Comparison of ENCODE assay signal across 28 cellular contexts in the genomic region with DNA sequence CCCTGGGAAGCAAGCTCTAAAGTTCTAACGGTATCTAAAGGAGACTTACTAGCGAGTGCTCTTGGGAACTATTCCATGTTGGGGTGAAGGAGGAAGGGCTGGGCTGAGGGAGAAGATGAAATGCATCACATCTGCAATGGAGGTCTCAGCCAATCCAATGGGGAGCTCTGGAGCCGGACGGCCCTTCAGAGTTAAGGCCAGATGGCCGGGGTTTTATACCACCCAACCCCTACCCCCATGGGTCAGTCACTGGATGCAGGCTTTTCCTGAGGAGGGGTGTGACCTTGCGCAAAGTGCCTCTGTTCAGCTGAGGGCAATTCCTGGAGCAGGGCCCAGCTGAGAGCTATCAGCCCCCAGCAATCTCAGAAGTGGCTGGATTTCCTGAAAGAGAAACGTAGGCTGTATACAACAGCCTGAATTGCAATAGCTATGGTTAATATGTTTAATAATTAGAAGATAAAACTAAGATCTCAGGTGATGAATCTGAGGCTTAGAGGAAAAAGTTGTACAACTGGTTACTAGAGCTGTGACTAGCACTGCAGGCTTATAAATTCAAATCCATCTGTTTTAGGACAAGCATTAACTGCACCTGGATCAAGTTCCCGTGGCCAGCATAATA. TPM values are rescaled to one million over a fixed set of nuclear protein-coding genes. Genes with fewer than 3 reads are reported as not detected.
DNase-seq lines count a peak whose midpoint lies in the region; ATAC-seq and TF ChIP-seq lines count a peak whose summit lies in the region.
"Had no signal": no experiment of that assay in that cellular context is flagged by ENCODE, and none has a peak within 500 bp of the region (broad histone marks: within the 10 kb centered on the region; RNA-seq: fewer than 3 reads in every experiment).

No MANE protein-coding gene starts in this region.

- H2BK12ac ChIP-seq in mesenchymal stem cell (ENCODE audit: low read length in 2 of 2) = no peak overlapping the region

- H2AK5ac ChIP-seq in mesenchymal stem cell (ENCODE audit: low read length, severe bottlenecking) = no peak overlapping the region

- no peak overlapping the region for H2BK5ac ChIP-seq in mesenchymal stem cell (ENCODE audit: low read depth, low read length, poor library complexity, severe bottlenecking)

- H3K23ac ChIP-seq in mesenchymal stem cell (ENCODE audit: low read length in 2 of 2) = no peak overlapping the region

- no peaks in the 10 kb centered on the region for H3K27me3 ChIP-seq in left lung
- H3K27me3 ChIP-seq in mesenchymal stem cell (ENCODE audit: control insufficient read depth in 1 of 2, insufficient read depth in 1 of 2, low read length in 2 of 2) = no peaks in the 10 kb centered on the region
- H3K27me3 ChIP-seq: thyroid gland had no signal

- H3K9ac ChIP-seq in mesenchymal stem cell (ENCODE audit: low read length) = no peak overlapping the region
- H3K9ac ChIP-seq: KMS-11 had no signal

- H3K36me3 ChIP-seq in left lung = peaks cover 0 to 27% of the 10 kb centered on the region in 2 donors
- H3K36me3 ChIP-seq in mesenchymal stem cell (ENCODE audit: control insufficient read depth in 1 of 2, insufficient read depth in 2 of 2, low read depth in 1 of 2, low read length in 2 of 2) = peaks cover 15 to 20% of the 10 kb centered on the region in 2 experiments
- H3K36me3 ChIP-seq: thyroid gland had no signal

- H3K4me3 ChIP-seq in left lung (no peak overlapping the region), mesenchymal stem cell (ENCODE audit: insufficient read depth in 1 of 2, low read depth in 1 of 2, low read length in 2 of 2) (no peak overlapping the region)
- H3K4me3 ChIP-seq: lower lobe of right lung, mucosa of descending colon, thyroid gland had no signal

- H2BK15ac ChIP-seq in mesenchymal stem cell (ENCODE audit: low read depth, poor library complexity, severe bottlenecking) = no peak overlapping the region

- peaks cover 10% of the 10 kb centered on the region for H3K9me3 Mint-ChIP-seq in activated naive CD4-positive, alpha-beta T cell treated with anti-CD3 and anti-CD28 coated beads, Interleukin-2, amount 10 ng/mL, durations not matched to agents 7 days and 5 days
- H3K9me3 Mint-ChIP-seq in central memory CD8-positive, alpha-beta T cell = peaks cover 5% of the 10 kb centered on the region
- no peaks in the 10 kb centered on the region for H3K9me3 Mint-ChIP-seq in type B pancreatic cell
- H3K9me3 Mint-ChIP-seq: activated naive CD8-positive, alpha-beta T cell treated with anti-CD3 and anti-CD28 coated beads, Interleukin-2, amount 50 U/mL, for 24 hours had no signal

- no peaks in the 10 kb centered on the region for H3K27me3 Mint-ChIP-seq in activated naive CD4-positive, alpha-beta T cell treated with anti-CD3 and anti-CD28 coated beads, Interleukin-2, amount 10 ng/mL, durations not matched to agents 7 days and 5 days
- H3K27me3 Mint-ChIP-seq in central memory CD8-positive, alpha-beta T cell = no peaks in the 10 kb centered on the region
- no peaks in the 10 kb centered on the region for H3K27me3 Mint-ChIP-seq in type B pancreatic cell
- H3K27me3 Mint-ChIP-seq: activated CD4-positive, alpha-beta T cell treated with anti-CD3 and anti-CD28 coated beads, Interleukin-2, amount 10 ng/mL, durations not matched to agents 24 days and 14 days; activated naive CD8-positive, alpha-beta T cell treated with anti-CD3 and anti-CD28 coated beads, Interleukin-2, amount 50 U/mL, for 24 hours; CD4-positive, alpha-beta memory T cell; effector memory CD8-positive, alpha-beta T cell had no signal

- TF ChIP-seq CTCF in left lung (IDR thresholded peaks at IDR 0.05) (no peak), type B pancreatic cell (conservative IDR thresholded peaks at IDR 0.05) (no peak)

- H3K4me1 Mint-ChIP-seq in activated naive CD4-positive, alpha-beta T cell treated with anti-CD3 and anti-CD28 coated beads, Interleukin-2, amount 10 ng/mL, durations not matched to agents 7 days and 5 days = peaks cover 13% of the 10 kb centered on the region
- peaks cover 22% of the 10 kb centered on the region for H3K4me1 Mint-ChIP-seq in central memory CD8-positive, alpha-beta T cell
- peaks cover 6% of the 10 kb centered on the region for H3K4me1 Mint-ChIP-seq in type B pancreatic cell (ENCODE audit: unreplicated experiment)

- no peak overlapping the region for H3K14ac ChIP-seq in mesenchymal stem cell (ENCODE audit: low read length in 2 of 2)

- H4K8ac ChIP-seq in mesenchymal stem cell (ENCODE audit: low read length) = no peak overlapping the region

- WGBS in mesenchymal stem cell = 97% methylated on average over 8 of the region's 8 CpGs

- H3K4me1 ChIP-seq in left lung = no peaks in the 10 kb centered on the region
- peaks cover 2% of the 10 kb centered on the region for H3K4me1 ChIP-seq in mesenchymal stem cell (ENCODE audit: control insufficient read depth, insufficient read depth, low read depth, low read length)

- intact Hi-C loops in left lung (cut with DNase I) = no loop called here

- no peak overlapping the region for H2BK120ac ChIP-seq in mesenchymal stem cell (ENCODE audit: low read depth, low read length)

- ATAC-seq in central memory CD8-positive, alpha-beta T cell (replicated peaks; ENCODE audit: extremely low read depth, poor library complexity, severe bottlenecking) = no peak
- ATAC-seq in left lung (peak; percentile 23), HG02852 (IDR thresholded peaks at IDR 0.05; ENCODE audit: unreplicated experiment) (no peak)
- ATAC-seq: activated naive CD8-positive, alpha-beta T cell treated with anti-CD3 and anti-CD28 coated beads, Interleukin-2, amount 50 U/mL, for 24 hours; activated T-cell treated with anti-CD3 and anti-CD28 coated beads, Interleukin-2, amount 50 U/mL, for 4 hours; effector memory CD8-positive, alpha-beta T cell; Panc1; sciatic nerve had no signal

- no peak overlapping the region for H3K4me3 Mint-ChIP-seq in activated naive CD4-positive, alpha-beta T cell treated with anti-CD3 and anti-CD28 coated beads, Interleukin-2, amount 10 ng/mL, durations not matched to agents 7 days and 5 days
- H3K4me3 Mint-ChIP-seq in central memory CD8-positive, alpha-beta T cell = no peak overlapping the region
- H3K4me3 Mint-ChIP-seq in type B pancreatic cell = no peak overlapping the region
- H3K4me3 Mint-ChIP-seq: activated CD4-positive, alpha-beta T cell treated with anti-CD3 and anti-CD28 coated beads, Interleukin-2, amount 10 ng/mL, durations not matched to agents 24 days and 14 days; activated naive CD8-positive, alpha-beta T cell treated with anti-CD3 and anti-CD28 coated beads, Interleukin-2, amount 50 U/mL, for 24 hours; activated T-cell treated with anti-CD3 and anti-CD28 coated beads, Interleukin-2, amount 50 U/mL, for 4 hours; CD4-positive, alpha-beta memory T cell; effector memory CD8-positive, alpha-beta T cell; T-helper 2 cell treated with Interferon-gamma antibody and Interleukin-4, amounts not matched to agents 5 μg/mL and 100 μg/mL, for 36 hours had no signal

- peak overlapping the region; percentile 37 for H3K27ac Mint-ChIP-seq in activated naive CD4-positive, alpha-beta T cell treated with anti-CD3 and anti-CD28 coated beads, Interleukin-2, amount 10 ng/mL, durations not matched to agents 7 days and 5 days
- peak overlapping the region; percentile 13 for H3K27ac Mint-ChIP-seq in central memory CD8-positive, alpha-beta T cell (ENCODE audit: low read depth)
- H3K27ac Mint-ChIP-seq in type B pancreatic cell = peak overlapping the region; percentile 59
- H3K27ac Mint-ChIP-seq: activated CD4-positive, alpha-beta T cell treated with anti-CD3 and anti-CD28 coated beads, Interleukin-2, amount 10 ng/mL, durations not matched to agents 24 days and 14 days; activated naive CD8-positive, alpha-beta T cell treated with anti-CD3 and anti-CD28 coated beads, Interleukin-2, amount 50 U/mL, for 24 hours; T-helper 2 cell treated with Interferon-gamma antibody and Interleukin-4, amounts not matched to agents 5 μg/mL and 100 μg/mL, for 36 hours had no signal

- H3K4ac ChIP-seq in mesenchymal stem cell (ENCODE audit: low read depth in 1 of 2, low read length in 2 of 2) = no peak overlapping the region

- no peak overlapping the region for H3K4me2 ChIP-seq in mesenchymal stem cell (ENCODE audit: low read length, poor library complexity, severe bottlenecking)
- H3K4me2 ChIP-seq: KMS-11 had no signal

- peaks cover 41% of the 10 kb centered on the region for H3K79me1 ChIP-seq in mesenchymal stem cell (replicated peaks; ENCODE audit: low read length, poor library complexity, severe bottlenecking)

- CTCF ChIA-PET in activated naive CD4-positive, alpha-beta T cell treated with anti-CD3 and anti-CD28 coated beads, Interleukin-2, amount 10 ng/mL, durations not matched to agents 7 days and 5 days (lab: Charles Lee) = no interaction called here

- H3K27ac ChIP-seq in left lung (no peak overlapping the region), mesenchymal stem cell (ENCODE audit: low read length, poor library complexity, severe bottlenecking) (no peak overlapping the region)
- H3K27ac ChIP-seq: KMS-11, lower lobe of right lung had no signal

- no peak overlapping the region for H4K91ac ChIP-seq in mesenchymal stem cell (ENCODE audit: low read length)

- H2AFZ ChIP-seq in mesenchymal stem cell (ENCODE audit: low read depth, low read length) = no peak overlapping the region

- H3K9me3 ChIP-seq in left lung = no peaks in the 10 kb centered on the region
- peaks cover 3% of the 10 kb centered on the region for H3K9me3 ChIP-seq in mesenchymal stem cell (ENCODE audit: control insufficient read depth, low read length)
- H3K9me3 ChIP-seq: lower lobe of right lung, mucosa of descending colon, thyroid gland had no signal

- H3K36me3 Mint-ChIP-seq in activated naive CD4-positive, alpha-beta T cell treated with anti-CD3 and anti-CD28 coated beads, Interleukin-2, amount 10 ng/mL, durations not matched to agents 7 days and 5 days = peaks cover 32% of the 10 kb centered on the region
- peaks cover 9% of the 10 kb centered on the region for H3K36me3 Mint-ChIP-seq in central memory CD8-positive, alpha-beta T cell (ENCODE audit: insufficient read depth)
- peaks cover 17% of the 10 kb centered on the region for H3K36me3 Mint-ChIP-seq in type B pancreatic cell

- H3K18ac ChIP-seq in mesenchymal stem cell (ENCODE audit: low read depth in 1 of 2, low read length in 2 of 2) = no peak overlapping the region

- no peak for DNase-seq in activated naive CD4-positive, alpha-beta T cell treated with anti-CD3 and anti-CD28 coated beads, Interleukin-2, amount 10 ng/mL, durations not matched to agents 7 days and 5 days
- no peak for DNase-seq in activated naive CD4-positive, alpha-beta T cell (lab: John Stamatoyannopoulos, UW)
- no peak for DNase-seq in central memory CD8-positive, alpha-beta T cell (ENCODE audit: low spot score in 2 of 2)
- DNase-seq in left lung (no peak), type B pancreatic cell (ENCODE audit: extremely low spot score, unreplicated experiment) (no peak), mesenchymal stem cell (no peak), COR-L47 (lab: John Stamatoyannopoulos, UW) (no peak)
- DNase-seq: activated CD4-positive, alpha-beta T cell treated with anti-CD3 and anti-CD28 coated beads, Interleukin-2, amount 10 ng/mL, durations not matched to agents 24 days and 14 days; activated gamma-delta T cell treated with Interleukin-2 at 50 U/mL for 16 hours; activated naive CD8-positive, alpha-beta T cell treated with anti-CD3 and anti-CD28 coated beads, Interleukin-2, amount 50 U/mL, for 24 hours; activated T-cell treated with anti-CD3 and anti-CD28 coated beads, Interleukin-2, amount 50 U/mL, for 4 hours; CD4-positive, alpha-beta memory T cell; cortex of kidney; effector memory CD8-positive, alpha-beta T cell; H7; islet precursor cell; lower lobe of right lung; mucosa of descending colon; NCI-H2081; Right ventricle myocardium superior; stimulated activated CD4-positive, alpha-beta T cell treated with anti-CD3 and anti-CD28 coated beads, Interleukin-12 subunit alpha, Interleukin-12 subunit beta, amount 100 ng/mL, for 4 hours; stimulated activated CD4-positive, alpha-beta T cell treated with anti-CD3 and anti-CD28 coated beads, Interleukin-4, amount 100 ng/mL, for 1 hour; thyroid gland had no signal

RNA-seq across cellular contexts. Expression of a gene that starts 21.6 kb away (rescaled TPM):
- total RNA-seq in left lung (10 to 100 TPM; 18.2 to 22.3 TPM), type B pancreatic cell (ENCODE audit: low replicate concordance) (24.3 and 24.9 TPM in 2 replicates)
- polyA plus RNA-seq in mesenchymal stem cell (2013, experiment 1 of 2) = 17.5 TPM
- polyA plus RNA-seq in mesenchymal stem cell (2013, experiment 2 of 2) = 16.9 TPM

RNA-seq across cellular contexts. Expression of a gene that starts 23.4 kb away (rescaled TPM):
- total RNA-seq in left lung (10 to 100 TPM; 83.0 to 99.4 TPM), type B pancreatic cell (ENCODE audit: low replicate concordance) (74.7 and 98.7 TPM in 2 replicates)
- polyA plus RNA-seq in mesenchymal stem cell (2013, experiment 1 of 2) = 44.7 TPM
- polyA plus RNA-seq in mesenchymal stem cell (2013, experiment 2 of 2) = 46.6 TPM
